In genomic region chr1:174413632-174414031, GRCh38 we compare ENCODE assay signal across 13 cellular contexts. TPM values are rescaled to one million over a fixed set of nuclear protein-coding genes. Genes with fewer than 3 reads are reported as not detected.
A peak's percentile ranks its signal among the peaks of the same experiment; 100 is the strongest.
DNase-seq lines count a peak whose midpoint lies in the region; ATAC-seq and TF ChIP-seq lines count a peak whose summit lies in the region.
"Had no signal": no experiment of that assay in that cellular context is flagged by ENCODE, and none has a peak within 500 bp of the region (broad histone marks: within the 10 kb centered on the region; RNA-seq: fewer than 3 reads in every experiment).

No MANE protein-coding gene starts in this region.

- no peaks in the 10 kb centered on the region for H3K4me1 ChIP-seq in right lobe of liver
- H3K4me1 ChIP-seq: Peyer's patch had no signal

- peak overlapping the region in 2 of 3 donors; percentile 11 to 63 for H3K27ac ChIP-seq in right lobe of liver
- H3K27ac ChIP-seq: epithelial cell of prostate, Peyer's patch had no signal

- H3K36me3 ChIP-seq in right lobe of liver: no peaks in the 10 kb centered on the region
- H3K36me3 ChIP-seq: Peyer's patch had no signal

- intact Hi-C loops in right lobe of liver (cut with DNase I): no loop called here

- H3K9me3 ChIP-seq in right lobe of liver: no peaks in the 10 kb centered on the region
- H3K9me3 ChIP-seq: Peyer's patch had no signal

- peak; percentile 3 for DNase-seq in ELF-1 (ENCODE audit: low read depth, low spot score)
- DNase-seq in HT1080 (ENCODE audit: low read depth): peak; percentile 45
- DNase-seq in astrocyte of the spinal cord (ENCODE audit: low read depth, low spot score): no peak
- no peak for DNase-seq in right lobe of liver
- DNase-seq in activated gamma-delta T cell treated with Interleukin-2 at 50 U/mL for 16 hours: no peak
- no peak for DNase-seq in stimulated activated CD4-positive, alpha-beta T cell treated with anti-CD3 and anti-CD28 coated beads, Interleukin-4, amount 100 ng/mL, for 4 hours
- DNase-seq: activated CD4-positive, alpha-beta T cell treated with anti-CD3 and anti-CD28 coated beads, Interleukin-2, amount 10 ng/mL, durations not matched to agents 24 days and 14 days; NCI-H1417; Peyer's patch; stimulated activated CD8-positive, alpha-beta memory T cell treated with anti-CD3 and anti-CD28 coated beads, Interleukin-4, amount 100 ng/mL, for 48 hours had no signal

- H3K27me3 ChIP-seq in right lobe of liver: no peaks in the 10 kb centered on the region
- H3K27me3 ChIP-seq: Peyer's patch had no signal

- WGBS in right lobe of liver (ENCODE audit: insufficient coverage, low coverage, low lambda C conversion rate, missing lambda C conversion rate): 8% methylated on average over 4 of the region's 4 CpGs

- TF ChIP-seq POLR2A in right lobe of liver (IDR thresholded peaks at IDR 0.05): no peak

- TF ChIP-seq CTCF in astrocyte of the spinal cord (IDR thresholded peaks at IDR 0.05; ENCODE audit: low read depth, low read length): peak; percentile 22
- TF ChIP-seq CTCF in right lobe of liver (IDR thresholded peaks at IDR 0.05): peak; percentile 54 to 68 (median 64)

- in situ Hi-C loops in astrocyte of the spinal cord (cut with HindIII; ENCODE audit: low sequenced_read_pairs): no loop called here

- ATAC-seq in right lobe of liver: peak; percentile 98 to 99 (median 99)
- no peak for ATAC-seq in HG02885 (IDR thresholded peaks at IDR 0.05; ENCODE audit: poor library complexity, unreplicated experiment)
- ATAC-seq in GM21576 (IDR thresholded peaks at IDR 0.05; ENCODE audit: unreplicated experiment): no peak

- H3K4me3 ChIP-seq in astrocyte of the spinal cord (ENCODE audit: low read depth, low read length) (no peak overlapping the region), right lobe of liver (peak overlapping the region in 2 of 3 donors; percentile 33 to 37)
- H3K4me3 ChIP-seq: Peyer's patch had no signal

RNA-seq across cellular contexts. Expression of gene GPR52, which starts 34.1 kb away (rescaled TPM):
- 0.30 TPM in 1 of 2 replicates, not detected in the other for total RNA-seq in HT1080 (2014; rRNA removed; shearing (Covaris generic))
- polyA plus RNA-seq in HT1080 (2015; cell fraction: cytosol; rRNA removed): not detected in 2 replicates
- polyA plus RNA-seq in HT1080 (2015; cell fraction: nucleus; rRNA removed): 0.12 and 0.22 TPM in 2 replicates
- 1 to 10 TPM in 2 of 6 experiments, under 1 TPM in 4; 0.68 to 3.1 (median 0.87) TPM for total RNA-seq in right lobe of liver

Comparison
In these comparisons a context has a peak if more than half of its experiments do, and no peak if none do; other contexts are left out.
1. DNase-seq: peak in ELF-1 (single experiment) and HT1080 (single experiment); none in astrocyte of the spinal cord (single experiment), right lobe of liver (0 of 3), activated gamma-delta T cell treated with Interleukin-2 at 50 U/mL for 16 hours (single experiment) and stimulated activated CD4-positive, alpha-beta T cell treated with anti-CD3 and anti-CD28 coated beads, Interleukin-4, amount 100 ng/mL, for 4 hours (0 of 2).
2. ATAC-seq: peak in right lobe of liver (4 of 4); none in HG02885 (single experiment) and GM21576 (single experiment).